9 cellular contexts compared by ENCODE assay signal in the genomic region with DNA sequence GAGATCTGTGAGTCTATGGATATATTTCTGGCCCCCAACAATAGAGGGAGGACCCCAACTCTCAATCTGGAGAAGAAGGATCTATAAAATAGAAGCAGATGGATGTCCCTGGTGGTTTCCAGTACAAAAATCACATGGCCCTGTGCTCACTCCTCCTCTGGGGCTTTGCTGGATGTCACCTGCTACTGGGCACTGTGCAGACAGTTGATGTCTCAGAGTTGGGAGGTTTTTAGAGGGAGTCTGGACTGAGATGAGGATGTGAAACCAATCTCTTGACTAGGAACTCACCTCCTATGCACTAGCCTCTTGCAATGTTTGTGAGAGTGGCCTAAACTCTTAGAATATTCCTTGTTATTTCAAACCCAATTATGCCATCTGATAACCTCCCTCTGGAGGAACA.
DNase-seq lines count a peak whose midpoint lies in the region; ATAC-seq lines count a peak whose summit lies in the region.
"Had no signal": no experiment of that assay in that cellular context is flagged by ENCODE, and none has a peak within 500 bp of the region (broad histone marks: within the 10 kb centered on the region; RNA-seq: fewer than 3 reads in every experiment).

No MANE protein-coding gene starts in this region.

- DNase-seq in DMS53 (lab: John Stamatoyannopoulos, UW) (no peak), left colon (no peak), left ventricle myocardium superior (no peak), NCI-H1048 (lab: John Stamatoyannopoulos, UW) (no peak)
- DNase-seq: NCI-H1105 had no signal

- intact Hi-C loops in dendritic cell treated with granulocyte-macrophage colony-stimulating factor and Interleukin-4, amounts not matched to agents 40 ng/mL and 50 ng/mL, for 4 days (cut with micrococcal nuclease), result no loop called here
- intact Hi-C loops in left colon (cut with DNase I, micrococcal nuclease) (no loop called here), left ventricle myocardium superior (cut with micrococcal nuclease) (no loop called here)

- H3K4me1 Mint-ChIP-seq in dendritic cell treated with granulocyte-macrophage colony-stimulating factor and Interleukin-4, amounts not matched to agents 40 ng/mL and 50 ng/mL, for 4 days (ENCODE audit: low read depth), result peaks cover 57% of the 10 kb centered on the region

- no peak overlapping the region for H3K4me3 Mint-ChIP-seq in dendritic cell treated with granulocyte-macrophage colony-stimulating factor and Interleukin-4, amounts not matched to agents 40 ng/mL and 50 ng/mL, for 4 days

- no peaks in the 10 kb centered on the region for H3K9me3 Mint-ChIP-seq in dendritic cell treated with granulocyte-macrophage colony-stimulating factor and Interleukin-4, amounts not matched to agents 40 ng/mL and 50 ng/mL, for 4 days

- H3K27ac Mint-ChIP-seq in dendritic cell treated with granulocyte-macrophage colony-stimulating factor and Interleukin-4, amounts not matched to agents 40 ng/mL and 50 ng/mL, for 4 days, result peak overlapping the region; percentile 20

- H3K27me3 Mint-ChIP-seq in dendritic cell treated with granulocyte-macrophage colony-stimulating factor and Interleukin-4, amounts not matched to agents 40 ng/mL and 50 ng/mL, for 4 days, result no peaks in the 10 kb centered on the region

- ATAC-seq in GM18867 (IDR thresholded peaks at IDR 0.05; ENCODE audit: unreplicated experiment) (peak; percentile 67), GM21737 (IDR thresholded peaks at IDR 0.05; ENCODE audit: unreplicated experiment) (peak; percentile 73), HG03280 (IDR thresholded peaks at IDR 0.05; ENCODE audit: unreplicated experiment) (peak; percentile 89), left colon (no peak), left ventricle myocardium superior (no peak)

- H3K36me3 Mint-ChIP-seq in dendritic cell treated with granulocyte-macrophage colony-stimulating factor and Interleukin-4, amounts not matched to agents 40 ng/mL and 50 ng/mL, for 4 days (ENCODE audit: low read depth), result no peaks in the 10 kb centered on the region

Comparison
In these comparisons a context has a peak if more than half of its experiments do, and no peak if none do; other contexts are left out.
1. ATAC-seq: peak in GM18867 (single experiment), GM21737 (single experiment) and HG03280 (single experiment); none in left colon (single experiment) and left ventricle myocardium superior (single experiment).